In genomic region chr10:14905890-14906289, GRCh38 we compare ENCODE assay signal across 20 cellular contexts. TPM values are rescaled to one million over a fixed set of nuclear protein-coding genes. Genes with fewer than 3 reads are reported as not detected.
DNase-seq lines count a peak whose midpoint lies in the region; ATAC-seq, FAIRE-seq and TF ChIP-seq lines count a peak whose summit lies in the region.
"Had no signal": no experiment of that assay in that cellular context is flagged by ENCODE, and none has a peak within 500 bp of the region (broad histone marks: within the 10 kb centered on the region; RNA-seq: fewer than 3 reads in every experiment).

No MANE protein-coding gene starts in this region.

- TF ChIP-seq CTCF in D721Med (IDR thresholded peaks at IDR 0.05; ENCODE audit: insufficient read depth, missing control alignments): no peak

- CTCF ChIA-PET in activated CD4-positive, alpha-beta T cell treated with anti-CD3 and anti-CD28 coated beads, Interleukin-2, amount 10 ng/mL, durations not matched to agents 7 days and 5 days (lab: Charles Lee): interaction anchor here (0.5 to 2.9 kb wide), 5 partner anchors 10 to 342 kb away, joined by 3 to 5 read pairs (median 4); no protein-coding TSS in a partner anchor

- H3K27me3 Mint-ChIP-seq in activated CD4-positive, alpha-beta T cell treated with anti-CD3 and anti-CD28 coated beads, Interleukin-2, amount 10 ng/mL, durations not matched to agents 7 days and 5 days: no peaks in the 10 kb centered on the region
- no peaks in the 10 kb centered on the region for H3K27me3 Mint-ChIP-seq in CD4-positive, CD25-positive, alpha-beta regulatory T cell
- H3K27me3 Mint-ChIP-seq in T-helper 17 cell (no peaks in the 10 kb centered on the region), immature natural killer cell (ENCODE audit: low read depth in 3 of 3) (no peaks in the 10 kb centered on the region)

- peaks cover 41% of the 10 kb centered on the region for H3K36me3 ChIP-seq in CD4-positive, CD25-positive, alpha-beta regulatory T cell (ENCODE audit: control insufficient read depth, insufficient read depth, low read length)

- H3K27ac Mint-ChIP-seq in activated CD4-positive, alpha-beta T cell treated with anti-CD3 and anti-CD28 coated beads, Interleukin-2, amount 10 ng/mL, durations not matched to agents 7 days and 5 days: peak overlapping the region; percentile 73
- peak overlapping the region; percentile 68 to 84 (median 72) for H3K27ac Mint-ChIP-seq in CD4-positive, CD25-positive, alpha-beta regulatory T cell
- H3K27ac Mint-ChIP-seq in T-helper 17 cell (peak overlapping the region; percentile 45), immature natural killer cell (peak overlapping the region in 4 of 6 donors; percentile 36 to 77 (median 42))
- H3K27ac Mint-ChIP-seq: HFFc6 had no signal

- H3K9me3 Mint-ChIP-seq in activated CD4-positive, alpha-beta T cell treated with anti-CD3 and anti-CD28 coated beads, Interleukin-2, amount 10 ng/mL, durations not matched to agents 7 days and 5 days: peaks cover 2% of the 10 kb centered on the region
- H3K9me3 Mint-ChIP-seq in CD4-positive, CD25-positive, alpha-beta regulatory T cell: peaks cover 0 to 5% (median 0%) of the 10 kb centered on the region in 7 donors
- no peaks in the 10 kb centered on the region for H3K9me3 Mint-ChIP-seq in immature natural killer cell
- H3K9me3 Mint-ChIP-seq: HFFc6 had no signal

- DNase-seq in activated CD4-positive, alpha-beta T cell treated with anti-CD3 and anti-CD28 coated beads, Interleukin-2, amount 10 ng/mL, durations not matched to agents 7 days and 5 days: no peak
- no peak for DNase-seq in activated CD4-positive, alpha-beta T cell treated with anti-CD3 and anti-CD28 coated beads for 1 hour
- DNase-seq in CD4-positive, CD25-positive, alpha-beta regulatory T cell: peak in 2 of 3 donors; percentile 16 to 44
- DNase-seq in T-helper 17 cell (no peak), immature natural killer cell (no peak), DMS114 treated with DMSO at 0.1 percent for 48 hours (lab: John Stamatoyannopoulos, UW; ENCODE audit: unreplicated experiment) (no peak), D721Med (ENCODE audit: insufficient read length, low spot score) (no peak)
- DNase-seq: COR-L47, DMS53, HFFc6, NCI-H1436 treated with DMSO at 0.1 percent for 48 hours, NCI-H2029 treated with DMSO at 0.1 percent for 48 hours, NCI-H2171 treated with DMSO at 0.1 percent for 48 hours, NCI-H446 treated with DMSO at 0.1 percent for 48 hours, NCI-H774, RPMI8226 had no signal

- no peaks in the 10 kb centered on the region for H3K27me3 ChIP-seq in CD4-positive, CD25-positive, alpha-beta regulatory T cell (ENCODE audit: control insufficient read depth, insufficient read depth, low read length)
- H3K27me3 ChIP-seq: BLaER1 had no signal

- no peak overlapping the region for H3K4me3 Mint-ChIP-seq in activated CD4-positive, alpha-beta T cell treated with anti-CD3 and anti-CD28 coated beads, Interleukin-2, amount 10 ng/mL, durations not matched to agents 7 days and 5 days
- peak overlapping the region in 2 of 4 donors; percentile 0 to 2 for H3K4me3 Mint-ChIP-seq in CD4-positive, CD25-positive, alpha-beta regulatory T cell
- H3K4me3 Mint-ChIP-seq in T-helper 17 cell (no peak overlapping the region), immature natural killer cell (no peak overlapping the region)
- H3K4me3 Mint-ChIP-seq: HFFc6 had no signal

- peaks cover 64% of the 10 kb centered on the region for H3K36me3 Mint-ChIP-seq in activated CD4-positive, alpha-beta T cell treated with anti-CD3 and anti-CD28 coated beads, Interleukin-2, amount 10 ng/mL, durations not matched to agents 7 days and 5 days (ENCODE audit: low read depth)
- peaks cover 35% of the 10 kb centered on the region for H3K36me3 Mint-ChIP-seq in CD4-positive, CD25-positive, alpha-beta regulatory T cell
- H3K36me3 Mint-ChIP-seq in T-helper 17 cell (ENCODE audit: low read depth): peaks cover 10% of the 10 kb centered on the region
- peaks cover 19 to 30% (median 25%) of the 10 kb centered on the region in 3 donors for H3K36me3 Mint-ChIP-seq in immature natural killer cell

- H3K4me1 Mint-ChIP-seq in activated CD4-positive, alpha-beta T cell treated with anti-CD3 and anti-CD28 coated beads, Interleukin-2, amount 10 ng/mL, durations not matched to agents 7 days and 5 days: peaks cover 35% of the 10 kb centered on the region
- H3K4me1 Mint-ChIP-seq in CD4-positive, CD25-positive, alpha-beta regulatory T cell: peaks cover 19 to 24% (median 21%) of the 10 kb centered on the region in 4 donors
- H3K4me1 Mint-ChIP-seq in T-helper 17 cell (peaks cover 9% of the 10 kb centered on the region), immature natural killer cell (peaks cover 0 to 17% of the 10 kb centered on the region in 2 donors)

- no peak overlapping the region for H3K4me3 ChIP-seq in CD4-positive, CD25-positive, alpha-beta regulatory T cell (ENCODE audit: low read depth, low read length)
- H3K4me3 ChIP-seq: BLaER1 had no signal

- FAIRE-seq in D721Med (lab: Jason Lieb, UNC): no peak

- POLR2A ChIA-PET in activated CD4-positive, alpha-beta T cell treated with anti-CD3 and anti-CD28 coated beads, Interleukin-2, amount 10 ng/mL, durations not matched to agents 7 days and 5 days (lab: Charles Lee): no interaction called here

- no peaks in the 10 kb centered on the region for H3K9me3 ChIP-seq in CD4-positive, CD25-positive, alpha-beta regulatory T cell (ENCODE audit: control insufficient read depth in 2 of 2, low read length in 2 of 2)
- no peaks in the 10 kb centered on the region for H3K9me3 ChIP-seq in T-helper 17 cell (ENCODE audit: control insufficient read depth, low read length, poor library complexity, severe bottlenecking)

- H3K4me1 ChIP-seq in CD4-positive, CD25-positive, alpha-beta regulatory T cell (ENCODE audit: control insufficient read depth, insufficient read depth, low read length, poor library complexity, severe bottlenecking): no peaks in the 10 kb centered on the region
- H3K4me1 ChIP-seq: BLaER1 had no signal

- no peak overlapping the region for H3K27ac ChIP-seq in CD4-positive, CD25-positive, alpha-beta regulatory T cell (ENCODE audit: insufficient read depth, low read length, poor library complexity, severe bottlenecking)
- H3K27ac ChIP-seq: BLaER1, KMS-11 had no signal

- peak; percentile 31 to 59 for ATAC-seq in CD4-positive, CD25-positive, alpha-beta regulatory T cell (ENCODE audit: low read depth in 2 of 2)
- peak; percentile 57 for ATAC-seq in T-helper 17 cell
- no peak for ATAC-seq in HG02852 (IDR thresholded peaks at IDR 0.05; ENCODE audit: unreplicated experiment)

RNA-seq across cellular contexts. Expression of gene SUV39H2, which starts 27.2 kb away (rescaled TPM):
- total RNA-seq in activated CD4-positive, alpha-beta T cell treated with anti-CD3 and anti-CD28 coated beads, Interleukin-2, amount 10 ng/mL, durations not matched to agents 7 days and 5 days: 10 to 100 TPM; 30.9 to 36.6 TPM
- 4.3 TPM for total RNA-seq in CD4-positive, CD25-positive, alpha-beta regulatory T cell
- polyA plus RNA-seq in CD4-positive, CD25-positive, alpha-beta regulatory T cell: 1 to 10 TPM; 2.1 to 5.2 (median 3.7) TPM
- total RNA-seq in T-helper 17 cell: 1 to 10 TPM; 3.3 to 3.7 TPM
- polyA plus RNA-seq in immature natural killer cell: 1 to 10 TPM in 2 of 3 donors, not detected in 1; 2.6 to 5.0 TPM

RNA-seq across cellular contexts. Expression of gene DCLRE1C, which starts 48.0 kb away (rescaled TPM):
- 10 to 100 TPM; 60.4 to 66.2 TPM for total RNA-seq in activated CD4-positive, alpha-beta T cell treated with anti-CD3 and anti-CD28 coated beads, Interleukin-2, amount 10 ng/mL, durations not matched to agents 7 days and 5 days
- 24.6 TPM for total RNA-seq in CD4-positive, CD25-positive, alpha-beta regulatory T cell
- 10 to 100 TPM; 18.5 to 30.5 (median 23.1) TPM for polyA plus RNA-seq in CD4-positive, CD25-positive, alpha-beta regulatory T cell
- 10 to 100 TPM; 12.8 to 15.3 TPM for total RNA-seq in T-helper 17 cell
- polyA plus RNA-seq in immature natural killer cell: 10 to 100 TPM in 2 of 3 donors, 1 to 10 TPM in 1; 9.3 to 33.8 (median 13.9) TPM

RNA-seq across cellular contexts. Expression of gene MEIG1, which starts 53.3 kb away (rescaled TPM):
- total RNA-seq in activated CD4-positive, alpha-beta T cell treated with anti-CD3 and anti-CD28 coated beads, Interleukin-2, amount 10 ng/mL, durations not matched to agents 7 days and 5 days: under 1 TPM; 0.71 to 0.82 TPM
- not detected for total RNA-seq in CD4-positive, CD25-positive, alpha-beta regulatory T cell
- 1 to 10 TPM in 3 of 4 donors, under 1 TPM in 1; 0.83 to 1.7 (median 1.5) TPM for polyA plus RNA-seq in CD4-positive, CD25-positive, alpha-beta regulatory T cell
- total RNA-seq in T-helper 17 cell: not detected
- polyA plus RNA-seq in immature natural killer cell: 1 to 10 TPM in 2 of 3 donors, not detected in 1; 1.1 to 1.5 TPM
- total RNA-seq: M059J had no signal

Comparison
In these comparisons a context has a peak if more than half of its experiments do, and no peak if none do; other contexts are left out.
1. DNase-seq: peak in CD4-positive, CD25-positive, alpha-beta regulatory T cell (2 of 3); none in activated CD4-positive, alpha-beta T cell treated with anti-CD3 and anti-CD28 coated beads, Interleukin-2, amount 10 ng/mL, durations not matched to agents 7 days and 5 days (single experiment), activated CD4-positive, alpha-beta T cell treated with anti-CD3 and anti-CD28 coated beads for 1 hour (single experiment), T-helper 17 cell (0 of 3), immature natural killer cell (0 of 3), DMS114 treated with DMSO at 0.1 percent for 48 hours (single experiment) and D721Med (single experiment).
2. Peak in every context shown above with its lines, with median percentiles within 50 percentile points of each other: H3K27ac Mint-ChIP-seq.